In genomic region chr14:105647784-105648608, GRCh38 we compare ENCODE assay signal across 15 cellular contexts.
DNase-seq lines count a peak whose midpoint lies in the region; ATAC-seq and TF ChIP-seq lines count a peak whose summit lies in the region.
"Had no signal": no experiment of that assay in that cellular context is flagged by ENCODE, and none has a peak within 500 bp of the region (broad histone marks: within the 10 kb centered on the region; RNA-seq: fewer than 3 reads in every experiment).

No MANE protein-coding gene starts in this region.

- H3K27me3 Mint-ChIP-seq in CD14-positive monocyte (ENCODE audit: low read depth in 3 of 3) (peaks cover 0 to 1% (median 0%) of the 10 kb centered on the region in 3 donors), T-helper 17 cell (peaks cover 17% of the 10 kb centered on the region), naive B cell (peaks cover 0 to 6% (median 0%) of the 10 kb centered on the region in 3 donors)

- DNase-seq in CD14-positive monocyte (ENCODE audit: low spot score) (no peak), T-helper 17 cell (no peak), naive B cell (peak; percentile 61), SW480 (ENCODE audit: low spot score) (no peak), hippocampal formation (lab: John Stamatoyannopoulos, UW) (no peak), pons (ENCODE audit: low spot score) (no peak)
- DNase-seq: activated CD8-positive, alpha-beta memory T cell treated with anti-CD3 and anti-CD28 coated beads for 24 hours; esophagus squamous epithelium; NCI-H1930; NK-92 treated with Interleukin-12 subunit alpha and Interleukin-12 subunit beta, amount 100 ng/mL, for 24 hours; stimulated activated CD4-positive, alpha-beta T cell treated with anti-CD3 and anti-CD28 coated beads, Interleukin-2, amount 100 ng/mL, for 24 hours had no signal

- ATAC-seq in GM21529 (IDR thresholded peaks at IDR 0.05; ENCODE audit: unreplicated experiment) (peak; percentile 56), T-helper 17 cell (peak; percentile 33), naive B cell (ENCODE audit: low read depth in 2 of 2) (peak; percentile 92 to 94), GM18519 (IDR thresholded peaks at IDR 0.05; ENCODE audit: low FRiP score, unreplicated experiment) (no peak)
- ATAC-seq: K562 had no signal

- TF ChIP-seq CTCF in CD14-positive monocyte (IDR thresholded peaks at IDR 0.05): no peak

- no peaks in the 10 kb centered on the region for H3K4me1 Mint-ChIP-seq in CD14-positive monocyte
- H3K4me1 Mint-ChIP-seq in T-helper 17 cell: peaks cover 6% of the 10 kb centered on the region
- H3K4me1 Mint-ChIP-seq in naive B cell: peaks cover 42 to 46% (median 43%) of the 10 kb centered on the region in 3 donors

- H3K4me3 Mint-ChIP-seq in CD14-positive monocyte: peak overlapping the region; percentile 11 to 31
- H3K4me3 Mint-ChIP-seq in T-helper 17 cell: peak overlapping the region; percentile 75
- H3K4me3 Mint-ChIP-seq in naive B cell: peak overlapping the region; percentile 65 to 98 (median 92)
- H3K4me3 Mint-ChIP-seq: activated T-helper 1 cell treated with anti-CD3 and anti-CD28 coated beads, Interleukin-12 subunit alpha, Interleukin-12 subunit beta, Interleukin-2, Interleukin-4 antibody, amounts not matched to agents 30 ng/mL and 10 ng/mL and 1 ng/mL, durations not matched to agents 14 hours and 24 hours and 36 hours had no signal

- no peaks in the 10 kb centered on the region for H3K9me3 ChIP-seq in T-helper 17 cell (ENCODE audit: control insufficient read depth, low read length, poor library complexity, severe bottlenecking)
- H3K9me3 ChIP-seq: esophagus squamous epithelium had no signal

- H3K27ac Mint-ChIP-seq in CD14-positive monocyte (peak overlapping the region in 1 of 7 donors; percentile 54), T-helper 17 cell (no peak overlapping the region), naive B cell (peak overlapping the region; percentile 88 to 98 (median 95))
- H3K27ac Mint-ChIP-seq: activated T-helper 1 cell treated with anti-CD3 and anti-CD28 coated beads, Interleukin-12 subunit alpha, Interleukin-12 subunit beta, Interleukin-2, Interleukin-4 antibody, amounts not matched to agents 30 ng/mL and 10 ng/mL and 1 ng/mL, durations not matched to agents 14 hours and 24 hours and 36 hours had no signal

- H3K36me3 Mint-ChIP-seq in CD14-positive monocyte (no peaks in the 10 kb centered on the region), T-helper 17 cell (ENCODE audit: low read depth) (no peaks in the 10 kb centered on the region), naive B cell (peaks cover 0 to 32% of the 10 kb centered on the region in 2 donors)

- intact Hi-C loops in CD14-positive monocyte (cut with micrococcal nuclease): loop anchor here in 1 of 2 donors (2.0 kb wide), 1 partner anchor 17 kb away; no protein-coding TSS in a partner anchor

- H3K9me3 Mint-ChIP-seq in CD14-positive monocyte (peaks cover 0 to 11% (median 3%) of the 10 kb centered on the region in 7 donors), naive B cell (no peaks in the 10 kb centered on the region)
- H3K9me3 Mint-ChIP-seq: activated T-helper 1 cell treated with anti-CD3 and anti-CD28 coated beads, Interleukin-12 subunit alpha, Interleukin-12 subunit beta, Interleukin-2, Interleukin-4 antibody, amounts not matched to agents 30 ng/mL and 10 ng/mL and 1 ng/mL, durations not matched to agents 14 hours and 24 hours and 36 hours had no signal

Comparison
In these comparisons a context has a peak if more than half of its experiments do, and no peak if none do; other contexts are left out.
1. H3K4me3 Mint-ChIP-seq: peak in every context shown above with its lines; median percentile 92 in naive B cell; 75 in T-helper 17 cell; 21 in CD14-positive monocyte.